ENCODE assay signal across 27 cellular contexts in the genomic region with DNA sequence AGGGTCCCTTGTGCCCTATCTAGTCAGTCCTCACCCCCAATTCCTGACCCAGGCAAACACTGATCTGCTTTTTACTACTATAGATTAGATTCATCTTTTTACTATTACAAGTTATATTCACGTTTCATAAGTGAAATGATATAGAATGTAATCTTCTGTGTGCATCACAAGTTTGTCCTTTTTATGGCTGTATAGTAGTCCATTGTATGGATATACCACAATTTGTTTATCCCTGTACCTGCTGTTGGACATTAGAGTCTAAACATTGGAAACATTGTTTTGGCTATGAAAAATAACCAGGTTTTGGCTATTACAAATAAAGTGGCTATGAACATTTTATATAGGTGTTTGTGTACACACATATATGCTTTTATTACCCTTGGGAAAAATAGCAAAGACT.
A peak's percentile ranks its signal among the peaks of the same experiment; 100 is the strongest.
DNase-seq lines count a peak whose midpoint lies in the region; ATAC-seq, FAIRE-seq and TF ChIP-seq lines count a peak whose summit lies in the region.
"Had no signal": no experiment of that assay in that cellular context is flagged by ENCODE, and none has a peak within 500 bp of the region (broad histone marks: within the 10 kb centered on the region; RNA-seq: fewer than 3 reads in every experiment).

No MANE protein-coding gene starts in this region.

- no peaks in the 10 kb centered on the region for H3K27me3 Mint-ChIP-seq in WTC11 (ENCODE audit: low read depth)

- no peak overlapping the region for H3K4me2 ChIP-seq in H1 (ENCODE audit: insufficient read depth in 1 of 2, low read depth in 2 of 2, low read length in 2 of 2)
- H3K4me2 ChIP-seq: BLaER1 had no signal

- no peak overlapping the region for H4K91ac ChIP-seq in H1 (replicated peaks; ENCODE audit: insufficient read length, low read length)

- H3K79me1 ChIP-seq in H1 (ENCODE audit: low read depth, low read length) = no peaks in the 10 kb centered on the region

- no peaks in the 10 kb centered on the region for H3K23me2 ChIP-seq in H1 (ENCODE audit: low read depth, low read length)

- no peak for TF ChIP-seq EP300 in H1 (IDR thresholded peaks at IDR 0.05; ENCODE audit: borderline replicate concordance in 1 of 2, low read depth in 2 of 2, low read length in 2 of 2)

- H2BK20ac ChIP-seq in H1 (ENCODE audit: low read length) = no peak overlapping the region

- no peaks in the 10 kb centered on the region for H3K4me1 Mint-ChIP-seq in WTC11
- H3K4me1 Mint-ChIP-seq: CD14-positive monocyte; CD4-positive, alpha-beta memory T cell; CD4-positive, CD25-positive, alpha-beta regulatory T cell; CD8-positive, alpha-beta memory T cell had no signal

- no peak overlapping the region for H2AFZ ChIP-seq in H1 (ENCODE audit: low read length)

- TF ChIP-seq POLR2A in H1 (IDR thresholded peaks at IDR 0.05; ENCODE audit: control extremely low read depth in 1 of 2, low read depth in 2 of 2, low read length in 2 of 2) = no peak

- H3K4me1 ChIP-seq in HEK293 (ENCODE audit: control insufficient read depth, insufficient read depth, low read length) = no peaks in the 10 kb centered on the region
- no peaks in the 10 kb centered on the region for H3K4me1 ChIP-seq in H1 (replicated peaks in 1 of 4; ENCODE audit: control insufficient read depth in 3 of 4, insufficient read depth in 4 of 4, low read length in 3 of 4)
- H3K4me1 ChIP-seq: BE2C, BLaER1 had no signal

- H2BK15ac ChIP-seq in H1 (ENCODE audit: low read length) = no peak overlapping the region

- H3K9ac ChIP-seq in H1 (replicated peaks in 1 of 4; ENCODE audit: extremely low read depth in 1 of 4, low read depth in 3 of 4, low read length in 3 of 4) = no peak overlapping the region
- H3K9ac ChIP-seq: BLaER1 had no signal

- CTCF ChIA-PET in HEK293 (lab: Yijun Ruan, JAX) = no interaction called here
- CTCF ChIA-PET in WTC11 (lab: Charles Lee) = no interaction called here
- CTCF ChIA-PET in H1 (lab: Charles Lee; ENCODE audit: partially characterized antibody) = no interaction called here

- POLR2A ChIA-PET in HEK293 (lab: Yijun Ruan, JAX) (interaction anchor here (0.5 kb wide), 1 partner anchor 159 kb away, joined by 3 read pairs; no protein-coding TSS in a partner anchor), WTC11 (lab: Charles Lee) (no interaction called here), H1 (lab: Charles Lee; ENCODE audit: partially characterized antibody) (no interaction called here)

- no peaks in the 10 kb centered on the region for H4K20me1 ChIP-seq in H1 (replicated peaks in 1 of 2; ENCODE audit: control insufficient read depth in 1 of 2, insufficient read depth in 2 of 2, low read length in 2 of 2)
- H4K20me1 ChIP-seq: BLaER1 had no signal

- peaks cover 23% of the 10 kb centered on the region for H3K9me3 Mint-ChIP-seq in WTC11

- no peak overlapping the region for H3K4ac ChIP-seq in H1 (replicated peaks; ENCODE audit: insufficient read length, low read depth, low read length)

- no peak overlapping the region for H4K5ac ChIP-seq in H1 (ENCODE audit: insufficient read length, low read depth, low read length)

- no peaks in the 10 kb centered on the region for H3K9me3 ChIP-seq in HEK293 (ENCODE audit: control insufficient read depth, insufficient read depth, low read depth, low read length)
- H3K9me3 ChIP-seq in H1 (ENCODE audit: insufficient read depth in 2 of 2, low read depth in 1 of 2, low read length in 1 of 2) = peaks cover 0 to 8% of the 10 kb centered on the region in 2 experiments; a peak in 3 of 4 replicates
- H3K9me3 ChIP-seq: BE2C had no signal

- no peak overlapping the region for H2BK12ac ChIP-seq in H1 (ENCODE audit: low read depth, low read length)

- no peak overlapping the region for H4K8ac ChIP-seq in H1 (ENCODE audit: extremely low read depth, insufficient read depth, low read length)

- no peak overlapping the region for H3K18ac ChIP-seq in H1 (ENCODE audit: extremely low read depth, low read length)

- H3K27ac Mint-ChIP-seq in WTC11 = no peak overlapping the region
- H3K27ac Mint-ChIP-seq: CD14-positive monocyte; CD4-positive, alpha-beta memory T cell; CD4-positive, CD25-positive, alpha-beta regulatory T cell; CD8-positive, alpha-beta memory T cell had no signal

- WGBS in H1 (ENCODE audit: extremely low coverage in 1 of 2, insufficient coverage in 1 of 2, insufficient read length in 1 of 2, insufficient replicate concordance in 2 of 2, low coverage in 1 of 2, low lambda C conversion rate in 2 of 2, missing lambda C conversion rate in 1 of 2), 2 experiments = 74% methylated on average over 1 of the region's 1 CpG; no CpG with 5 or more reads in 1 of the 2 experiments

- TF ChIP-seq RAD21 in H1 (IDR thresholded peaks at IDR 0.05 in 1 of 2, conservative IDR thresholded peaks at IDR 0.05 in 1 of 2; ENCODE audit: low read depth in 2 of 2, low read length in 2 of 2) = no peak

- no peak overlapping the region for H3K4me3 Mint-ChIP-seq in WTC11
- H3K4me3 Mint-ChIP-seq: CD14-positive monocyte; CD4-positive, alpha-beta memory T cell; CD4-positive, CD25-positive, alpha-beta regulatory T cell; CD8-positive, alpha-beta memory T cell had no signal

- no peak overlapping the region for H2AK5ac ChIP-seq in H1 (ENCODE audit: low read depth, low read length)

- no peaks in the 10 kb centered on the region for H3K27me3 ChIP-seq in H1 (replicated peaks in 1 of 4; ENCODE audit: control insufficient read depth in 3 of 4, extremely low read depth in 1 of 4, insufficient read depth in 3 of 4, low read length in 3 of 4)
- H3K27me3 ChIP-seq: BE2C, BLaER1 had no signal

- DNase-seq in WTC11 (ENCODE audit: low spot score) (no peak), H1 (ENCODE audit: low read depth in 1 of 2, low spot score in 2 of 2) (no peak), UCSD-AML1 (lab: John Stamatoyannopoulos, UW; ENCODE audit: unreplicated experiment) (no peak), caudate nucleus (lab: John Stamatoyannopoulos, UW) (no peak), RCC 7860 (ENCODE audit: low spot score) (no peak)
- DNase-seq: 8988T; ACHN; BE2C; C1 segment of cervical spinal cord; CD4-positive, alpha-beta memory T cell; CD4-positive, CD25-positive, alpha-beta regulatory T cell; CD8-positive, alpha-beta memory T cell; COR-L47; DMS 273 treated with DMSO at 0.1 percent for 48 hours; DMS153; DMS53; DMS79; DND-41; EL; GDM1 had no signal

- no peaks in the 10 kb centered on the region for H3K36me3 ChIP-seq in HEK293 (ENCODE audit: control insufficient read depth in 2 of 2, insufficient read depth in 1 of 2, low read length in 2 of 2)
- no peaks in the 10 kb centered on the region for H3K36me3 ChIP-seq in H1 (ENCODE audit: control insufficient read depth in 2 of 4, insufficient read depth in 4 of 4, low read length in 3 of 4)
- H3K36me3 ChIP-seq: BE2C, BLaER1 had no signal

- no peak overlapping the region for H3K23ac ChIP-seq in H1 (ENCODE audit: insufficient read length)

- H3K4me3 ChIP-seq in HEK293 (ENCODE audit: low read depth, low read length) (no peak overlapping the region), H1 (ENCODE audit: extremely low read depth in 1 of 4, insufficient read depth in 2 of 4, low read depth in 3 of 4, low read length in 4 of 4) (no peak overlapping the region)
- H3K4me3 ChIP-seq: BLaER1, GM12878 had no signal

- no peak for ATAC-seq in WTC11
- ATAC-seq: GM12878 had no signal

- no peak overlapping the region for H2BK120ac ChIP-seq in H1 (replicated peaks; ENCODE audit: low read depth, low read length)

- H3K79me2 ChIP-seq in H1 (ENCODE audit: control insufficient read depth in 1 of 2, insufficient read depth in 2 of 2, low read length in 2 of 2) = no peaks in the 10 kb centered on the region

- H2BK5ac ChIP-seq in H1 (ENCODE audit: low read depth, low read length) = no peak overlapping the region

- no peak overlapping the region for H3K56ac ChIP-seq in H1 (replicated peaks; ENCODE audit: insufficient read length, low read depth, low read length)

- FAIRE-seq in H1 (lab: Jason Lieb, UNC) = no peak
- FAIRE-seq in RCC 7860 (lab: Jason Lieb, UNC) = no peak
- FAIRE-seq: A204.1, GM12878, GM12892, GM18507 had no signal

- no peak overlapping the region for H3K14ac ChIP-seq in H1 (ENCODE audit: insufficient read length)

- H3K27ac ChIP-seq in HEK293 (ENCODE audit: extremely low read depth, low read depth, low read length) (no peak overlapping the region), H1 (ENCODE audit: low read depth, low read length) (no peak overlapping the region), caudate nucleus (ENCODE audit: low read depth, low read length) (no peak overlapping the region)
- H3K27ac ChIP-seq: BLaER1 had no signal

- TF ChIP-seq CTCF in HEK293 (tag by site-specific recombination; IDR thresholded peaks at IDR 0.05) (no peak), WTC11 (IDR thresholded peaks at IDR 0.05) (no peak), H1 (IDR thresholded peaks at IDR 0.05; ENCODE audit: control extremely low read depth in 1 of 3, insufficient read depth in 1 of 3, low read depth in 1 of 3, low read length in 3 of 3) (no peak)

- H3K36me3 Mint-ChIP-seq in WTC11 = peaks cover 5% of the 10 kb centered on the region
- H3K36me3 Mint-ChIP-seq: CD14-positive monocyte; CD4-positive, alpha-beta memory T cell; CD4-positive, CD25-positive, alpha-beta regulatory T cell; CD8-positive, alpha-beta memory T cell had no signal

TF ChIP-seq in HEK293, 187 proteins besides CTCF, POLR2A, EP300 and RAD21:
- peak; percentile 71 for TF ChIP-seq ZNF146 (tag by site-specific recombination; IDR thresholded peaks at IDR 0.05)
- no peak for TF ChIP-seq BCL11B (tag by site-specific recombination; IDR thresholded peaks at IDR 0.05; ENCODE audit: low read depth)

TF ChIP-seq in WTC11, 78 proteins besides CTCF, POLR2A, EP300 and RAD21:
- TF ChIP-seq IRF2 (CRISPR knock-in tag; IDR thresholded peaks at IDR 0.05; ENCODE audit: borderline replicate concordance, low read depth) (no peak), GTF2I (CRISPR knock-in tag; conservative IDR thresholded peaks at IDR 0.05) (0 out of 2 replicates have a peak, but pooled peaks have one; percentile 29)
TF ChIP-seq in WTC11: peak in this region for 1.

TF ChIP-seq in H1, 55 proteins besides CTCF, POLR2A, EP300 and RAD21:
- TF ChIP-seq KDM1A (IDR thresholded peaks at IDR 0.05; ENCODE audit: borderline replicate concordance, low read length) (peak; percentile 74; the same call in 1 of the 2 replicates), CREB1 (IDR thresholded peaks at IDR 0.05) (no peak)
